Comparison of ENCODE assay signal across 35 cellular contexts in genomic region chr1:238499036-238499435, GRCh38.
"Had no signal": no experiment of that assay in that cellular context is flagged by ENCODE, and none has a peak within 500 bp of the region (broad histone marks: within the 10 kb centered on the region; RNA-seq: fewer than 3 reads in every experiment).

No MANE protein-coding gene starts in this region.

- H3K27ac Mint-ChIP-seq: activated B cell treated with CpG ODN at 0.5 μM for 24 hours; activated CD4-positive, alpha-beta memory T cell treated with anti-CD3 and anti-CD28 coated beads for 36 hours; activated CD4-positive, alpha-beta T cell treated with anti-CD3 and anti-CD28 coated beads, Interleukin-2, amount 10 ng/mL, durations not matched to agents 24 days and 14 days; activated CD8-positive, alpha-beta T cell treated with anti-CD3 and anti-CD28 coated beads for 36 hours; activated naive CD4-positive, alpha-beta T cell treated with anti-CD3 and anti-CD28 coated beads for 36 hours; activated naive CD4-positive, alpha-beta T cell treated with anti-CD3 and anti-CD28 coated beads, Interleukin-2, amount 50 U/mL, for 72 hours; activated naive CD8-positive, alpha-beta T cell treated with anti-CD3 and anti-CD28 coated beads for 36 hours; activated T-cell treated with anti-CD3 and anti-CD28 coated beads, Interleukin-2, amount 50 U/mL, for 72 hours; activated T-helper 1 cell treated with anti-CD3 and anti-CD28 coated beads, Interleukin-12 subunit alpha, Interleukin-12 subunit beta, Interleukin-2, Interleukin-4 antibody, amounts not matched to agents 30 ng/mL and 10 ng/mL and 1 ng/mL, durations not matched to agents 14 hours and 24 hours and 36 hours; activated T-helper 17 cell treated with anti-CD3 and anti-CD28 coated beads, Interleukin-2, amount 50 U/mL, for 72 hours; T-helper 1 cell treated with Interleukin-12 subunit alpha and Interleukin-12 subunit beta and Interleukin-4 antibody, amounts not matched to agents 30 μg/mL and 1 μg/mL, for 36 hours; T-helper 2 cell treated with Interferon-gamma antibody and Interleukin-4, amounts not matched to agents 5 μg/mL and 100 μg/mL, for 36 hours had no signal

- H3K27me3 Mint-ChIP-seq: activated B cell treated with CpG ODN at 0.5 μM for 24 hours; activated CD4-positive, alpha-beta memory T cell treated with anti-CD3 and anti-CD28 coated beads for 36 hours; activated CD4-positive, alpha-beta T cell treated with anti-CD3 and anti-CD28 coated beads, Interleukin-2, amount 10 ng/mL, durations not matched to agents 24 days and 14 days; activated CD8-positive, alpha-beta T cell treated with anti-CD3 and anti-CD28 coated beads for 36 hours; activated naive CD8-positive, alpha-beta T cell treated with anti-CD3 and anti-CD28 coated beads for 36 hours; activated T-helper 17 cell treated with anti-CD3 and anti-CD28 coated beads, Interleukin-2, amount 50 U/mL, for 72 hours had no signal

- H3K4me1 Mint-ChIP-seq: activated B cell treated with CpG ODN at 0.5 μM for 24 hours; activated CD4-positive, alpha-beta T cell treated with anti-CD3 and anti-CD28 coated beads, Interleukin-2, amount 10 ng/mL, durations not matched to agents 24 days and 14 days; activated naive CD8-positive, alpha-beta T cell treated with anti-CD3 and anti-CD28 coated beads for 36 hours; activated T-helper 17 cell treated with anti-CD3 and anti-CD28 coated beads, Interleukin-2, amount 50 U/mL, for 72 hours had no signal

- H3K4me1 ChIP-seq: adrenal gland, body of pancreas, breast epithelium had no signal

- H3K36me3 Mint-ChIP-seq: activated CD4-positive, alpha-beta memory T cell treated with anti-CD3 and anti-CD28 coated beads for 36 hours; activated naive CD4-positive, alpha-beta T cell treated with anti-CD3 and anti-CD28 coated beads, Interleukin-2, amount 50 U/mL, for 72 hours; activated naive CD8-positive, alpha-beta T cell treated with anti-CD3 and anti-CD28 coated beads for 36 hours had no signal

- FAIRE-seq: astrocyte had no signal

- H3K4me3 ChIP-seq: adrenal gland, body of pancreas, breast epithelium had no signal

- ATAC-seq: activated CD8-positive, alpha-beta T cell treated with anti-CD3 and anti-CD28 coated beads for 36 hours; activated naive CD4-positive, alpha-beta T cell treated with anti-CD3 and anti-CD28 coated beads, Interleukin-2, amount 50 U/mL, for 72 hours; activated T-cell treated with anti-CD3 and anti-CD28 coated beads, Interleukin-2, amount 50 U/mL, for 4 hours; activated T-cell treated with anti-CD3 and anti-CD28 coated beads, Interleukin-2, amount 50 U/mL, for 72 hours; activated T-helper 17 cell treated with anti-CD3 and anti-CD28 coated beads, Interleukin-2, amount 50 U/mL, for 72 hours; body of pancreas had no signal

- DNase-seq: activated B cell treated with CpG ODN at 0.5 μM for 24 hours; activated CD4-positive, alpha-beta memory T cell treated with anti-CD3 and anti-CD28 coated beads for 36 hours; activated CD4-positive, alpha-beta T cell treated with anti-CD3 and anti-CD28 coated beads for 4 hours; activated CD4-positive, alpha-beta T cell treated with anti-CD3 and anti-CD28 coated beads, Interleukin-2, amount 10 ng/mL, durations not matched to agents 24 days and 14 days; activated CD4-positive, alpha-beta T cell treated with anti-CD3 and anti-CD28 coated beads, Interleukin-2, amount 50 U/mL, for 1 hour; activated CD4-positive, alpha-beta T cell treated with anti-CD3 and anti-CD28 coated beads, Interleukin-2, amount 50 U/mL, for 4 hours; activated CD4-positive, CD25-positive, alpha-beta regulatory T cell treated with anti-CD3 and anti-CD28 coated beads, Interleukin-2, amount 50 U/mL, for 72 hours; activated CD8-positive, alpha-beta memory T cell treated with anti-CD3 and anti-CD28 coated beads, Interleukin-2, amount 50 U/mL, for 4 hours; activated CD8-positive, alpha-beta T cell treated with anti-CD3 and anti-CD28 coated beads for 36 hours; activated effector memory CD4-positive, alpha-beta T cell treated with anti-CD3 and anti-CD28 coated beads, Interleukin-2, amount 50 U/mL, for 16 hours; activated gamma-delta T cell treated with Interleukin-2 at 50 U/mL for 16 hours; activated naive CD4-positive, alpha-beta T cell; activated naive CD4-positive, alpha-beta T cell treated with anti-CD3 and anti-CD28 coated beads for 36 hours; activated naive CD4-positive, alpha-beta T cell treated with anti-CD3 and anti-CD28 coated beads, Interleukin-2, amount 50 U/mL, for 16 hours; activated naive CD8-positive, alpha-beta T cell treated with anti-CD3 and anti-CD28 coated beads for 36 hours; activated T-cell treated with anti-CD3 and anti-CD28 coated beads for 4 hours; activated T-cell treated with anti-CD3 and anti-CD28 coated beads, Interleukin-2, amount 50 U/mL, for 1 hour; activated T-cell treated with anti-CD3 and anti-CD28 coated beads, Interleukin-2, amount 50 U/mL, for 4 hours; activated T-cell treated with anti-CD3 and anti-CD28 coated beads, Interleukin-2, amount 50 U/mL, for 72 hours; adrenal gland; amniotic stem cell; aorta; body of pancreas; brain microvascular endothelial cell; central memory CD4-positive, alpha-beta T cell; T-helper 2 cell; T-helper 9 cell had no signal

- H3K9me3 ChIP-seq: adrenal gland, body of pancreas, breast epithelium had no signal

- H3K36me3 ChIP-seq: adrenal gland, brain microvascular endothelial cell, breast epithelium had no signal

- H3K27me3 ChIP-seq: adrenal gland, body of pancreas, brain microvascular endothelial cell, breast epithelium had no signal

- H3K27ac ChIP-seq: adrenal gland, body of pancreas, brain microvascular endothelial cell, breast epithelium, VCaP had no signal

- H3K9me3 Mint-ChIP-seq: activated CD4-positive, alpha-beta T cell treated with anti-CD3 and anti-CD28 coated beads, Interleukin-2, amount 10 ng/mL, durations not matched to agents 24 days and 14 days; activated T-helper 1 cell treated with anti-CD3 and anti-CD28 coated beads, Interleukin-12 subunit alpha, Interleukin-12 subunit beta, Interleukin-2, Interleukin-4 antibody, amounts not matched to agents 30 ng/mL and 10 ng/mL and 1 ng/mL, durations not matched to agents 14 hours and 24 hours and 36 hours; activated T-helper 17 cell treated with anti-CD3 and anti-CD28 coated beads, Interleukin-2, amount 50 U/mL, for 72 hours had no signal

- H3K4me3 Mint-ChIP-seq: activated B cell treated with CpG ODN at 0.5 μM for 24 hours; activated CD4-positive, alpha-beta memory T cell treated with anti-CD3 and anti-CD28 coated beads for 36 hours; activated CD4-positive, alpha-beta T cell treated with anti-CD3 and anti-CD28 coated beads, Interleukin-2, amount 10 ng/mL, durations not matched to agents 24 days and 14 days; activated CD8-positive, alpha-beta T cell treated with anti-CD3 and anti-CD28 coated beads for 36 hours; activated naive CD4-positive, alpha-beta T cell treated with anti-CD3 and anti-CD28 coated beads for 36 hours; activated naive CD8-positive, alpha-beta T cell treated with anti-CD3 and anti-CD28 coated beads for 36 hours; activated T-cell treated with anti-CD3 and anti-CD28 coated beads, Interleukin-2, amount 50 U/mL, for 4 hours; activated T-cell treated with anti-CD3 and anti-CD28 coated beads, Interleukin-2, amount 50 U/mL, for 72 hours; activated T-helper 1 cell treated with anti-CD3 and anti-CD28 coated beads, Interleukin-12 subunit alpha, Interleukin-12 subunit beta, Interleukin-2, Interleukin-4 antibody, amounts not matched to agents 30 ng/mL and 10 ng/mL and 1 ng/mL, durations not matched to agents 14 hours and 24 hours and 36 hours; activated T-helper 17 cell treated with anti-CD3 and anti-CD28 coated beads, Interleukin-2, amount 50 U/mL, for 72 hours; T-helper 1 cell treated with Interleukin-12 subunit alpha and Interleukin-12 subunit beta and Interleukin-4 antibody, amounts not matched to agents 30 μg/mL and 1 μg/mL, for 36 hours; T-helper 2 cell treated with Interferon-gamma antibody and Interleukin-4, amounts not matched to agents 5 μg/mL and 100 μg/mL, for 36 hours had no signal
